18 cellular contexts compared by ENCODE assay signal in the genomic region with DNA sequence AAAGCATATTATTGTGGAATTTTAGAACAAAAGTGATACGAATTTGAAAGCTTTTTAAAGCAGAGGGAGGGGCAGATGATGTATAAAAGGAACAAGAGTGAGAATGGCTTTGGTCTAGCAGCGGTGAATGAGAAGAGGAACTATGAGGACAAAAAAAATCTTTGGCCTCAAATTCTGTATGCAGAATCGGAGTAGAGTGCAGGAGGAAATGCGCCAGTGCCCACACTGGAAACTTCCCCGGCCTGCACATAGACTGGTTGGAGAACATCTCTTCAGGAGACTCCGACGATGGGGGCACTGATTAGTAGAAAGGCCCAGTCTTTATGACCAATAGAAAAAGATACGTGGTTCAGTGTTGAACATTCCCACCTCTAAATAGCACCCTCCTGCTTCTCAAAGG. TPM values are rescaled to one million over a fixed set of nuclear protein-coding genes. Genes with fewer than 3 reads are reported as not detected.
DNase-seq lines count a peak whose midpoint lies in the region; ATAC-seq and TF ChIP-seq lines count a peak whose summit lies in the region.
"Had no signal": no experiment of that assay in that cellular context is flagged by ENCODE, and none has a peak within 500 bp of the region (broad histone marks: within the 10 kb centered on the region; RNA-seq: fewer than 3 reads in every experiment).

No MANE protein-coding gene starts in this region.

- no peaks in the 10 kb centered on the region for H3K27me3 Mint-ChIP-seq in dendritic cell treated with granulocyte-macrophage colony-stimulating factor and Interleukin-4, amounts not matched to agents 40 ng/mL and 50 ng/mL, for 4 days
- H3K27me3 Mint-ChIP-seq in activated T-helper 1 cell treated with anti-CD3 and anti-CD28 coated beads, Interleukin-12 subunit alpha, Interleukin-12 subunit beta, Interleukin-2, Interleukin-4 antibody, amounts not matched to agents 30 ng/mL and 10 ng/mL and 1 ng/mL, durations not matched to agents 14 hours and 24 hours and 36 hours (ENCODE audit: insufficient read depth): no peaks in the 10 kb centered on the region
- H3K27me3 Mint-ChIP-seq: CD4-positive, alpha-beta memory T cell had no signal

- H3K4me1 ChIP-seq in thyroid gland: no peaks in the 10 kb centered on the region

- H3K36me3 ChIP-seq in thyroid gland: no peaks in the 10 kb centered on the region

- DNase-seq in GDM1 (lab: John Stamatoyannopoulos, UW) (peak; percentile 32), NOMO-1 treated with DMSO at 0.1 percent for 48 hours (lab: John Stamatoyannopoulos, UW; ENCODE audit: unreplicated experiment) (peak; percentile 45), sciatic nerve (ENCODE audit: low spot score) (no peak), T-helper 1 cell (no peak), thyroid gland (no peak)
- DNase-seq in stimulated activated CD8-positive, alpha-beta memory T cell treated with anti-CD3 and anti-CD28 coated beads, Interleukin-4, amount 100 ng/mL, for 48 hours: no peak
- no peak for DNase-seq in activated T-helper 1 cell treated with anti-CD3 and anti-CD28 coated beads, Interleukin-12 subunit alpha, Interleukin-12 subunit beta, Interleukin-2, Interleukin-4 antibody, amounts not matched to agents 30 ng/mL and 10 ng/mL and 1 ng/mL, durations not matched to agents 14 hours and 24 hours and 36 hours (ENCODE audit: low spot score)
- DNase-seq: CD4-positive, alpha-beta memory T cell; DND-41; GF-D8; NCI-H1105; NCI-H1694 treated with DMSO at 0.1 percent for 48 hours; NCI-H345; SHP77 treated with DMSO at 0.1 percent for 48 hours had no signal

- intact Hi-C loops in dendritic cell treated with granulocyte-macrophage colony-stimulating factor and Interleukin-4, amounts not matched to agents 40 ng/mL and 50 ng/mL, for 4 days (cut with micrococcal nuclease): no loop called here
- intact Hi-C loops in sciatic nerve (cut with DNase I) (no loop called here), thyroid gland (cut with DNase I) (no loop called here)
- intact Hi-C loops in activated T-helper 1 cell treated with anti-CD3 and anti-CD28 coated beads, Interleukin-12 subunit alpha, Interleukin-12 subunit beta, Interleukin-2, Interleukin-4 antibody, amounts not matched to agents 30 ng/mL and 10 ng/mL and 1 ng/mL, durations not matched to agents 14 hours and 24 hours and 36 hours (cut with micrococcal nuclease): no loop called here

- no peak overlapping the region for H3K4me3 ChIP-seq in thyroid gland (replicated peaks in 1 of 3)

- TF ChIP-seq POLR2A in thyroid gland (IDR thresholded peaks at IDR 0.05): no peak

- WGBS in thyroid gland, 2 donors: 85 to 89% methylated on average over 8 of the region's 8 CpGs

- H3K27ac ChIP-seq in thyroid gland: no peak overlapping the region
- H3K27ac ChIP-seq: HL-60 had no signal

- no peaks in the 10 kb centered on the region for H3K27me3 ChIP-seq in thyroid gland

- ATAC-seq in sciatic nerve: peak; percentile 36

- H3K27ac Mint-ChIP-seq in dendritic cell treated with granulocyte-macrophage colony-stimulating factor and Interleukin-4, amounts not matched to agents 40 ng/mL and 50 ng/mL, for 4 days: peak overlapping the region; percentile 77
- no peak overlapping the region for H3K27ac Mint-ChIP-seq in activated T-helper 1 cell treated with anti-CD3 and anti-CD28 coated beads, Interleukin-12 subunit alpha, Interleukin-12 subunit beta, Interleukin-2, Interleukin-4 antibody, amounts not matched to agents 30 ng/mL and 10 ng/mL and 1 ng/mL, durations not matched to agents 14 hours and 24 hours and 36 hours

- no peak for TF ChIP-seq CTCF in thyroid gland (IDR thresholded peaks at IDR 0.05)

- peaks cover 61% of the 10 kb centered on the region for H3K4me1 Mint-ChIP-seq in dendritic cell treated with granulocyte-macrophage colony-stimulating factor and Interleukin-4, amounts not matched to agents 40 ng/mL and 50 ng/mL, for 4 days (ENCODE audit: low read depth)
- peaks cover 4% of the 10 kb centered on the region for H3K4me1 Mint-ChIP-seq in activated T-helper 1 cell treated with anti-CD3 and anti-CD28 coated beads, Interleukin-12 subunit alpha, Interleukin-12 subunit beta, Interleukin-2, Interleukin-4 antibody, amounts not matched to agents 30 ng/mL and 10 ng/mL and 1 ng/mL, durations not matched to agents 14 hours and 24 hours and 36 hours (ENCODE audit: low read depth)

- H3K36me3 Mint-ChIP-seq in dendritic cell treated with granulocyte-macrophage colony-stimulating factor and Interleukin-4, amounts not matched to agents 40 ng/mL and 50 ng/mL, for 4 days (ENCODE audit: low read depth): peaks cover 83% of the 10 kb centered on the region
- peaks cover 8% of the 10 kb centered on the region for H3K36me3 Mint-ChIP-seq in activated T-helper 1 cell treated with anti-CD3 and anti-CD28 coated beads, Interleukin-12 subunit alpha, Interleukin-12 subunit beta, Interleukin-2, Interleukin-4 antibody, amounts not matched to agents 30 ng/mL and 10 ng/mL and 1 ng/mL, durations not matched to agents 14 hours and 24 hours and 36 hours (ENCODE audit: low read depth)

- H3K9me3 Mint-ChIP-seq in dendritic cell treated with granulocyte-macrophage colony-stimulating factor and Interleukin-4, amounts not matched to agents 40 ng/mL and 50 ng/mL, for 4 days: no peaks in the 10 kb centered on the region
- H3K9me3 Mint-ChIP-seq in activated T-helper 1 cell treated with anti-CD3 and anti-CD28 coated beads, Interleukin-12 subunit alpha, Interleukin-12 subunit beta, Interleukin-2, Interleukin-4 antibody, amounts not matched to agents 30 ng/mL and 10 ng/mL and 1 ng/mL, durations not matched to agents 14 hours and 24 hours and 36 hours: no peaks in the 10 kb centered on the region
- H3K9me3 Mint-ChIP-seq: CD4-positive, alpha-beta memory T cell had no signal

- H3K9me3 ChIP-seq in thyroid gland: no peaks in the 10 kb centered on the region

- no peak overlapping the region for H3K4me3 Mint-ChIP-seq in dendritic cell treated with granulocyte-macrophage colony-stimulating factor and Interleukin-4, amounts not matched to agents 40 ng/mL and 50 ng/mL, for 4 days
- no peak overlapping the region for H3K4me3 Mint-ChIP-seq in activated T-helper 1 cell treated with anti-CD3 and anti-CD28 coated beads, Interleukin-12 subunit alpha, Interleukin-12 subunit beta, Interleukin-2, Interleukin-4 antibody, amounts not matched to agents 30 ng/mL and 10 ng/mL and 1 ng/mL, durations not matched to agents 14 hours and 24 hours and 36 hours
- H3K4me3 Mint-ChIP-seq: CD4-positive, alpha-beta memory T cell had no signal

RNA-seq across cellular contexts. Expression of gene SLC46A2, which starts 51.3 kb away (rescaled TPM):
- total RNA-seq in sciatic nerve (0.27 TPM), thyroid gland (under 1 TPM in 1 of 4 donors, not detected in 3; 0.27 TPM)
- not detected in 2 replicates for total RNA-seq in activated T-helper 1 cell treated with anti-CD3 and anti-CD28 coated beads, Interleukin-12 subunit alpha, Interleukin-12 subunit beta, Interleukin-2, Interleukin-4 antibody, amounts not matched to agents 30 ng/mL and 10 ng/mL and 1 ng/mL, durations not matched to agents 14 hours and 24 hours and 36 hours
- total RNA-seq: A673; CD4-positive, alpha-beta memory T cell; H1 had no signal

Comparison
In these comparisons a context has a peak if more than half of its experiments do, and no peak if none do; other contexts are left out.
1. DNase-seq: peak in GDM1 (single experiment) and NOMO-1 treated with DMSO at 0.1 percent for 48 hours (single experiment); none in sciatic nerve (single experiment), stimulated activated CD8-positive, alpha-beta memory T cell treated with anti-CD3 and anti-CD28 coated beads, Interleukin-4, amount 100 ng/mL, for 48 hours (single experiment), T-helper 1 cell (0 of 5), thyroid gland (0 of 2) and activated T-helper 1 cell treated with anti-CD3 and anti-CD28 coated beads, Interleukin-12 subunit alpha, Interleukin-12 subunit beta, Interleukin-2, Interleukin-4 antibody, amounts not matched to agents 30 ng/mL and 10 ng/mL and 1 ng/mL, durations not matched to agents 14 hours and 24 hours and 36 hours (single experiment).